ENCODE assay signal across 1 cellular context in genomic region chr6:144345451-144345850, GRCh38.
TF ChIP-seq lines count a peak whose summit lies in the region.

No MANE protein-coding gene starts in this region.

TF ChIP-seq in HepG2, 621 proteins besides CTCF, POLR2A, EP300 and RAD21 (continued from another document):
- TF ChIP-seq, protein P1, sequence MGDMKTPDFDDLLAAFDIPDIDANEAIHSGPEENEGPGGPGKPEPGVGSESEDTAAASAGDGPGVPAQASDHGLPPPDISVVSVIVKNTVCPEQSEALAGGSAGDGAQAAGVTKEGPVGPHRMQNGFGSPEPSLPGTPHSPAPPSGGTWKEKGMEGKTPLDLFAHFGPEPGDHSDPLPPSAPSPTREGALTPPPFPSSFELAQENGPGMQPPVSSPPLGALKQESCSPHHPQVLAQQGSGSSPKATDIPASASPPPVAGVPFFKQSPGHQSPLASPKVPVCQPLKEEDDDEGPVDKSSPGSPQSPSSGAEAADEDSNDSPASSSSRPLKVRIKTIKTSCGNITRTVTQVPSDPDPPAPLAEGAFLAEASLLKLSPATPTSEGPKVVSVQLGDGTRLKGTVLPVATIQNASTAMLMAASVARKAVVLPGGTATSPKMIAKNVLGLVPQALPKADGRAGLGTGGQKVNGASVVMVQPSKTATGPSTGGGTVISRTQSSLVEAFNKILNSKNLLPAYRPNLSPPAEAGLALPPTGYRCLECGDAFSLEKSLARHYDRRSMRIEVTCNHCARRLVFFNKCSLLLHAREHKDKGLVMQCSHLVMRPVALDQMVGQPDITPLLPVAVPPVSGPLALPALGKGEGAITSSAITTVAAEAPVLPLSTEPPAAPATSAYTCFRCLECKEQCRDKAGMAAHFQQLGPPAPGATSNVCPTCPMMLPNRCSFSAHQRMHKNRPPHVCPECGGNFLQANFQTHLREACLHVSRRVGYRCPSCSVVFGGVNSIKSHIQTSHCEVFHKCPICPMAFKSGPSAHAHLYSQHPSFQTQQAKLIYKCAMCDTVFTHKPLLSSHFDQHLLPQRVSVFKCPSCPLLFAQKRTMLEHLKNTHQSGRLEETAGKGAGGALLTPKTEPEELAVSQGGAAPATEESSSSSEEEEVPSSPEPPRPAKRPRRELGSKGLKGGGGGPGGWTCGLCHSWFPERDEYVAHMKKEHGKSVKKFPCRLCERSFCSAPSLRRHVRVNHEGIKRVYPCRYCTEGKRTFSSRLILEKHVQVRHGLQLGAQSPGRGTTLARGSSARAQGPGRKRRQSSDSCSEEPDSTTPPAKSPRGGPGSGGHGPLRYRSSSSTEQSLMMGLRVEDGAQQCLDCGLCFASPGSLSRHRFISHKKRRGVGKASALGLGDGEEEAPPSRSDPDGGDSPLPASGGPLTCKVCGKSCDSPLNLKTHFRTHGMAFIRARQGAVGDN (CRISPR knock-in tag; IDR thresholded peaks at IDR 0.05), result peak; percentile 10; the same call in 1 of the 2 replicates
- TF ChIP-seq ZNF24 (IDR thresholded peaks at IDR 0.05), result no peak
- no peak for TF ChIP-seq ZNF274 (CRISPR knock-in tag; IDR thresholded peaks at IDR 0.05)
- no peak for TF ChIP-seq ADNP (CRISPR knock-in tag; IDR thresholded peaks at IDR 0.05)
- TF ChIP-seq, protein P2, sequence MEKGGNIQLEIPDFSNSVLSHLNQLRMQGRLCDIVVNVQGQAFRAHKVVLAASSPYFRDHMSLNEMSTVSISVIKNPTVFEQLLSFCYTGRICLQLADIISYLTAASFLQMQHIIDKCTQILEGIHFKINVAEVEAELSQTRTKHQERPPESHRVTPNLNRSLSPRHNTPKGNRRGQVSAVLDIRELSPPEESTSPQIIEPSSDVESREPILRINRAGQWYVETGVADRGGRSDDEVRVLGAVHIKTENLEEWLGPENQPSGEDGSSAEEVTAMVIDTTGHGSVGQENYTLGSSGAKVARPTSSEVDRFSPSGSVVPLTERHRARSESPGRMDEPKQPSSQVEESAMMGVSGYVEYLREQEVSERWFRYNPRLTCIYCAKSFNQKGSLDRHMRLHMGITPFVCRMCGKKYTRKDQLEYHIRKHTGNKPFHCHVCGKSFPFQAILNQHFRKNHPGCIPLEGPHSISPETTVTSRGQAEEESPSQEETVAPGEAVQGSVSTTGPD (CRISPR knock-in tag; IDR thresholded peaks at IDR 0.05), result no peak
- no peak for TF ChIP-seq STAT6 (CRISPR knock-in tag; IDR thresholded peaks at IDR 0.05; ENCODE audit: borderline replicate concordance)
- 0 out of 2 replicates have a peak, but pooled peaks have one; percentile 29 for TF ChIP-seq ZMYM2 (CRISPR knock-in tag; IDR thresholded peaks at IDR 0.05)
- no peak for TF ChIP-seq HNRNPK (IDR thresholded peaks at IDR 0.05; ENCODE audit: low read depth, low read length, poor library complexity, severe bottlenecking)
- TF ChIP-seq ZNF770 (CRISPR knock-in tag; IDR thresholded peaks at IDR 0.05), result 0 out of 2 replicates have a peak, but pooled peaks have one; percentile 11
- TF ChIP-seq ZNF441 (CRISPR knock-in tag; IDR thresholded peaks at IDR 0.05; ENCODE audit: borderline replicate concordance), result no peak
- 0 out of 2 replicates have a peak, but pooled peaks have one; percentile 47 for TF ChIP-seq MYPOP (CRISPR knock-in tag; IDR thresholded peaks at IDR 0.05)
- TF ChIP-seq GTF3A (CRISPR knock-in tag; conservative IDR thresholded peaks at IDR 0.05), result no peak
- TF ChIP-seq PTBP1 (IDR thresholded peaks at IDR 0.05; ENCODE audit: low read depth, low read length, poor library complexity, severe bottlenecking), result no peak
- no peak for TF ChIP-seq GRHL1 (CRISPR knock-in tag; conservative IDR thresholded peaks at IDR 0.05)
- peak; percentile 67; the same call in 1 of the 2 replicates for TF ChIP-seq ZNF605 (CRISPR knock-in tag; IDR thresholded peaks at IDR 0.05)
- no peak for TF ChIP-seq ZNF446 (CRISPR knock-in tag; IDR thresholded peaks at IDR 0.05)
- TF ChIP-seq, protein P3, sequence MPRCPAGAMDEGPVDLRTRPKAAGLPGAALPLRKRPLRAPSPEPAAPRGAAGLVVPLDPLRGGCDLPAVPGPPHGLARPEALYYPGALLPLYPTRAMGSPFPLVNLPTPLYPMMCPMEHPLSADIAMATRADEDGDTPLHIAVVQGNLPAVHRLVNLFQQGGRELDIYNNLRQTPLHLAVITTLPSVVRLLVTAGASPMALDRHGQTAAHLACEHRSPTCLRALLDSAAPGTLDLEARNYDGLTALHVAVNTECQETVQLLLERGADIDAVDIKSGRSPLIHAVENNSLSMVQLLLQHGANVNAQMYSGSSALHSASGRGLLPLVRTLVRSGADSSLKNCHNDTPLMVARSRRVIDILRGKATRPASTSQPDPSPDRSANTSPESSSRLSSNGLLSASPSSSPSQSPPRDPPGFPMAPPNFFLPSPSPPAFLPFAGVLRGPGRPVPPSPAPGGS (CRISPR knock-in tag; IDR thresholded peaks at IDR 0.05), result no peak
- TF ChIP-seq NFATC3 (CRISPR knock-in tag; IDR thresholded peaks at IDR 0.05), result 0 out of 2 replicates have a peak, but pooled peaks have one; percentile 25
